14 cellular contexts compared by ENCODE assay signal in genomic region chr7:130927062-130927461, GRCh38.
DNase-seq lines count a peak whose midpoint lies in the region; ATAC-seq lines count a peak whose summit lies in the region.
"Had no signal": no experiment of that assay in that cellular context is flagged by ENCODE, and none has a peak within 500 bp of the region (broad histone marks: within the 10 kb centered on the region; RNA-seq: fewer than 3 reads in every experiment).

No MANE protein-coding gene starts in this region.

- ATAC-seq in naive thymus-derived CD4-positive, alpha-beta T cell: no peak
- no peak for ATAC-seq in GM18870 (IDR thresholded peaks at IDR 0.05; ENCODE audit: unreplicated experiment)

- peaks cover 0 to 9% (median 0%) of the 10 kb centered on the region in 3 experiments for H3K36me3 ChIP-seq in naive thymus-derived CD4-positive, alpha-beta T cell (ENCODE audit: control insufficient read depth in 2 of 3, insufficient read depth in 3 of 3, low read length in 3 of 3)
- H3K36me3 ChIP-seq: BE2C had no signal

- H3K27ac Mint-ChIP-seq in activated T-helper 1 cell treated with anti-CD3 and anti-CD28 coated beads, Interleukin-12 subunit alpha, Interleukin-12 subunit beta, Interleukin-2, Interleukin-4 antibody, amounts not matched to agents 30 ng/mL and 10 ng/mL and 1 ng/mL, durations not matched to agents 14 hours and 24 hours and 36 hours: peak overlapping the region; percentile 84
- H3K27ac Mint-ChIP-seq in naive thymus-derived CD4-positive, alpha-beta T cell: peak overlapping the region in 8 of 9 donors; percentile 79 to 88 (median 85)

- no peaks in the 10 kb centered on the region for H3K27me3 Mint-ChIP-seq in activated T-helper 1 cell treated with anti-CD3 and anti-CD28 coated beads, Interleukin-12 subunit alpha, Interleukin-12 subunit beta, Interleukin-2, Interleukin-4 antibody, amounts not matched to agents 30 ng/mL and 10 ng/mL and 1 ng/mL, durations not matched to agents 14 hours and 24 hours and 36 hours (ENCODE audit: insufficient read depth)
- no peaks in the 10 kb centered on the region for H3K27me3 Mint-ChIP-seq in naive thymus-derived CD4-positive, alpha-beta T cell

- peaks cover 56% of the 10 kb centered on the region for H3K36me3 Mint-ChIP-seq in activated T-helper 1 cell treated with anti-CD3 and anti-CD28 coated beads, Interleukin-12 subunit alpha, Interleukin-12 subunit beta, Interleukin-2, Interleukin-4 antibody, amounts not matched to agents 30 ng/mL and 10 ng/mL and 1 ng/mL, durations not matched to agents 14 hours and 24 hours and 36 hours (ENCODE audit: low read depth)
- peaks cover 0 to 20% (median 18%) of the 10 kb centered on the region in 5 donors for H3K36me3 Mint-ChIP-seq in naive thymus-derived CD4-positive, alpha-beta T cell

- H3K4me1 ChIP-seq in naive thymus-derived CD4-positive, alpha-beta T cell (ENCODE audit: control insufficient read depth in 2 of 2, insufficient read depth in 2 of 2, low read length in 2 of 2): peaks cover 43 to 55% of the 10 kb centered on the region in 2 donors

- no peaks in the 10 kb centered on the region for H3K9me3 Mint-ChIP-seq in activated T-helper 1 cell treated with anti-CD3 and anti-CD28 coated beads, Interleukin-12 subunit alpha, Interleukin-12 subunit beta, Interleukin-2, Interleukin-4 antibody, amounts not matched to agents 30 ng/mL and 10 ng/mL and 1 ng/mL, durations not matched to agents 14 hours and 24 hours and 36 hours
- H3K9me3 Mint-ChIP-seq in naive thymus-derived CD4-positive, alpha-beta T cell: peaks cover 0 to 1% (median 0%) of the 10 kb centered on the region in 11 donors

- intact Hi-C loops in activated T-helper 1 cell treated with anti-CD3 and anti-CD28 coated beads, Interleukin-12 subunit alpha, Interleukin-12 subunit beta, Interleukin-2, Interleukin-4 antibody, amounts not matched to agents 30 ng/mL and 10 ng/mL and 1 ng/mL, durations not matched to agents 14 hours and 24 hours and 36 hours (cut with micrococcal nuclease): no loop called here
- intact Hi-C loops in naive thymus-derived CD4-positive, alpha-beta T cell (cut with micrococcal nuclease): loop anchor here in 1 of 2 donors (2.0 kb wide), 1 partner anchor 16 kb away; no protein-coding TSS in a partner anchor

- no peak overlapping the region for H3K4me3 ChIP-seq in naive thymus-derived CD4-positive, alpha-beta T cell (ENCODE audit: low read length)

- no peak overlapping the region for H3K4me3 Mint-ChIP-seq in activated T-helper 1 cell treated with anti-CD3 and anti-CD28 coated beads, Interleukin-12 subunit alpha, Interleukin-12 subunit beta, Interleukin-2, Interleukin-4 antibody, amounts not matched to agents 30 ng/mL and 10 ng/mL and 1 ng/mL, durations not matched to agents 14 hours and 24 hours and 36 hours
- peak overlapping the region in 8 of 10 donors; percentile 17 to 67 (median 42) for H3K4me3 Mint-ChIP-seq in naive thymus-derived CD4-positive, alpha-beta T cell

- DNase-seq in stimulated activated CD4-positive, alpha-beta T cell treated with anti-CD3 and anti-CD28 coated beads, Interleukin-4, amount 100 ng/mL, for 24 hours: peak; percentile 29
- DNase-seq in stimulated activated CD4-positive, alpha-beta T cell treated with anti-CD3 and anti-CD28 coated beads, Interleukin-4, amount 100 ng/mL, for 4 hours: no peak
- no peak for DNase-seq in activated T-helper 1 cell treated with anti-CD3 and anti-CD28 coated beads, Interleukin-12 subunit alpha, Interleukin-12 subunit beta, Interleukin-2, Interleukin-4 antibody, amounts not matched to agents 30 ng/mL and 10 ng/mL and 1 ng/mL, durations not matched to agents 14 hours and 24 hours and 36 hours (ENCODE audit: low spot score)
- DNase-seq in naive thymus-derived CD4-positive, alpha-beta T cell: no peak
- no peak for DNase-seq in HT-29 (ENCODE audit: low spot score)
- DNase-seq in NCI-H2227 treated with DMSO at 0.1 percent for 48 hours (lab: John Stamatoyannopoulos, UW): no peak
- no peak for DNase-seq in effector CD8-positive, alpha-beta T cell (lab: John Stamatoyannopoulos, UW)
- DNase-seq: activated CD4-positive, alpha-beta T cell treated with anti-CD3 and anti-CD28 coated beads for 48 hours; BE2C; NCI-H187 treated with DMSO at 0.1 percent for 48 hours; NCI-H526 treated with DMSO at 0.1 percent for 48 hours; occipital lobe; small intestine had no signal

- no peaks in the 10 kb centered on the region for H3K9me3 ChIP-seq in naive thymus-derived CD4-positive, alpha-beta T cell (ENCODE audit: control insufficient read depth in 2 of 3, low read length in 3 of 3)
- H3K9me3 ChIP-seq: BE2C had no signal

- H3K27ac ChIP-seq in naive thymus-derived CD4-positive, alpha-beta T cell (ENCODE audit: low read depth, low read length): no peak overlapping the region

- peaks cover 80% of the 10 kb centered on the region for H3K4me1 Mint-ChIP-seq in activated T-helper 1 cell treated with anti-CD3 and anti-CD28 coated beads, Interleukin-12 subunit alpha, Interleukin-12 subunit beta, Interleukin-2, Interleukin-4 antibody, amounts not matched to agents 30 ng/mL and 10 ng/mL and 1 ng/mL, durations not matched to agents 14 hours and 24 hours and 36 hours (ENCODE audit: low read depth)
- H3K4me1 Mint-ChIP-seq in naive thymus-derived CD4-positive, alpha-beta T cell: peaks cover 67 to 98% (median 90%) of the 10 kb centered on the region in 7 donors

- POLR2A ChIA-PET in naive thymus-derived CD4-positive, alpha-beta T cell (lab: Charles Lee): no interaction called here

- no peaks in the 10 kb centered on the region for H3K27me3 ChIP-seq in naive thymus-derived CD4-positive, alpha-beta T cell (ENCODE audit: control insufficient read depth in 2 of 2, insufficient read depth in 2 of 2, low read length in 2 of 2)
- H3K27me3 ChIP-seq: BE2C had no signal

- CTCF ChIA-PET in naive thymus-derived CD4-positive, alpha-beta T cell (lab: Charles Lee): interaction anchor here (0.7 to 1.2 kb wide), 2 partner anchors 30 to 32 kb away, joined by 3 to 7 read pairs; no protein-coding TSS in a partner anchor
